Comparison of ENCODE assay signal across 12 cellular contexts in the genomic region with DNA sequence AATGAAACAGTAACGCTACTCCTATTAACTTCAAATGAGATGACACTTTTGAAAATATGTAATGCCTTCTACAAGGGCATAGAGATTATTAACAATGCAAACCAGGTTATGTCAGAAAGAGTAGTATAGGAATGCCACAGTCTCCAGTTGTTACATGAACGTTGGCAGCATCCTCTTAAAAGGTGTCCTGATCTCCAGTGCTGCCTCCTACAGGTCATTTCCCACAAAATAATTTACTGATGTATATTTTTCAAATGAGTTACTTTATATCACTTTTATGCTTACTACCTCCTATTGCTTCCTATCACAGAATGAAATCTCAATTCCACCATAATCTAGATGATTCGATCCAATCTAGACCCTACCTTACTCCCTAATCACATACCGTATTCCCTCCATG.
A peak's percentile ranks its signal among the peaks of the same experiment; 100 is the strongest.
DNase-seq lines count a peak whose midpoint lies in the region; ATAC-seq, FAIRE-seq and TF ChIP-seq lines count a peak whose summit lies in the region.
"Had no signal": no experiment of that assay in that cellular context is flagged by ENCODE, and none has a peak within 500 bp of the region (broad histone marks: within the 10 kb centered on the region; RNA-seq: fewer than 3 reads in every experiment).

No MANE protein-coding gene starts in this region.

- intact Hi-C loops in GM12878 (cut with micrococcal nuclease; ENCODE audit: unreplicated experiment), result no loop called here

- no peaks in the 10 kb centered on the region for H3K36me3 ChIP-seq in GM12878 (ENCODE audit: control insufficient read depth in 2 of 2, insufficient read depth in 2 of 2, low read length in 1 of 2)

- no peak overlapping the region for H3K9ac ChIP-seq in GM12878 (ENCODE audit: control insufficient read depth, insufficient read depth, low read length)

- no peak overlapping the region for H2AFZ ChIP-seq in GM12878 (ENCODE audit: control insufficient read depth, low read depth, low read length)

- POLR2A ChIA-PET in GM12878 (lab: Charles Lee), result no interaction called here

- H3K9me3 ChIP-seq in GM12878 (replicated peaks; ENCODE audit: control insufficient read depth, insufficient read depth, low read length), result no peaks in the 10 kb centered on the region

- no peak for TF ChIP-seq RAD21 in GM12878 (IDR thresholded peaks at IDR 0.05; ENCODE audit: insufficient read depth, low read depth, low read length)

- H3K27ac Mint-ChIP-seq in nephron, result no peak overlapping the region

- H4K20me1 ChIP-seq in GM12878 (ENCODE audit: control insufficient read depth, insufficient read depth), result no peaks in the 10 kb centered on the region

- H3K27ac ChIP-seq in GM12878 (ENCODE audit: control insufficient read depth, insufficient read depth), result no peak overlapping the region

- TF ChIP-seq POLR2A in GM12878 (IDR thresholded peaks at IDR 0.05; ENCODE audit: low read depth, low read length), result no peak

- no TSS peak for BruUV-seq in GM12878 (replicated peaks; lab: Mats Ljungman, UMichigan)

- peak; percentile 25; the same call in 1 of the 3 replicates for ATAC-seq in GM12878
- ATAC-seq in GM18502 (IDR thresholded peaks at IDR 0.05; ENCODE audit: poor library complexity, unreplicated experiment), result no peak
- ATAC-seq in GM18858 (IDR thresholded peaks at IDR 0.05; ENCODE audit: unreplicated experiment), result no peak

- H3K9me3 Mint-ChIP-seq in nephron, result no peaks in the 10 kb centered on the region

- no peak for FAIRE-seq in GM12878 (lab: Jason Lieb, UNC)
- FAIRE-seq: GM12891 had no signal

- RAD21 ChIA-PET in GM12878 (lab: Charles Lee; ENCODE audit: unreplicated experiment), result no interaction called here

- CTCF ChIA-PET in GM12878 (lab: Yijun Ruan, JAX), result interaction anchor here (1.1 kb wide), 2 partner anchors 8 to 24 kb away, joined by 3 read pairs; no protein-coding TSS in a partner anchor

- peak; percentile 3 for DNase-seq in Daoy (ENCODE audit: low read depth)
- peak; percentile 35 to 64 for DNase-seq in Kasumi-1 (lab: John Stamatoyannopoulos, UW)
- no peak for DNase-seq in GM12878 (ENCODE audit: low read depth, low spot score)
- DNase-seq in stimulated activated CD4-positive, alpha-beta T cell treated with anti-CD3 and anti-CD28 coated beads, Interleukin-4, amount 100 ng/mL, for 1 hour, result no peak
- DNase-seq in NCI-H187 (lab: John Stamatoyannopoulos, UW), result no peak
- DNase-seq: effector CD4-positive, alpha-beta T cell; SHP77 had no signal

- no peaks in the 10 kb centered on the region for H3K27me3 Mint-ChIP-seq in nephron (ENCODE audit: low read depth)

- in situ Hi-C loops in GM12878 (cut with MboI), result no loop called here

- 38% methylated on average over 4 of the region's 4 CpGs for WGBS in GM12878 (ENCODE audit: insufficient coverage, insufficient replicate concordance, low lambda C conversion rate, missing lambda C conversion rate)

- TF ChIP-seq CTCF in GM12878 (IDR thresholded peaks at IDR 0.05 in 2 of 3, conservative IDR thresholded peaks at IDR 0.05 in 1 of 3; ENCODE audit: control insufficient read depth in 2 of 3, extremely low read depth in 1 of 3, insufficient read depth in 1 of 3, low read depth in 3 of 3, low read length in 3 of 3) (peak; percentile 20 to 29 (median 27); a peak in 3 of 6 replicates), nephron (IDR thresholded peaks at IDR 0.05; ENCODE audit: unreplicated experiment in 3 of 3) (peak; percentile 13 to 40 (median 19))

- H3K4me1 ChIP-seq in GM12878 (ENCODE audit: control insufficient read depth, insufficient read depth, low read length), result no peaks in the 10 kb centered on the region

- H3K4me2 ChIP-seq in GM12878 (ENCODE audit: control insufficient read depth, insufficient read depth), result no peak overlapping the region

- H3K79me2 ChIP-seq in GM12878 (ENCODE audit: control insufficient read depth, insufficient read depth, low read length), result no peaks in the 10 kb centered on the region

- H3K4me3 Mint-ChIP-seq in nephron, result no peak overlapping the region

- H3K36me3 Mint-ChIP-seq in nephron (ENCODE audit: low read depth), result no peaks in the 10 kb centered on the region

- TF ChIP-seq EP300 in GM12878 (IDR thresholded peaks at IDR 0.05; ENCODE audit: borderline replicate concordance in 1 of 2, control insufficient read depth in 1 of 2, low read depth in 2 of 2, low read length in 2 of 2), result no peak

- no peaks in the 10 kb centered on the region for H3K27me3 ChIP-seq in GM12878 (replicated peaks in 1 of 2; ENCODE audit: control insufficient read depth in 2 of 2, insufficient read depth in 2 of 2, low read length in 1 of 2)

- SMC1A ChIA-PET in GM12878 (lab: Charles Lee; ENCODE audit: uncharacterized antibody, unreplicated experiment), result no interaction called here

- no peak overlapping the region for H3K4me3 ChIP-seq in GM12878
- H3K4me3 ChIP-seq: lung had no signal

- no peaks in the 10 kb centered on the region for H3K4me1 Mint-ChIP-seq in nephron

TF ChIP-seq in GM12878, 131 proteins besides CTCF, POLR2A, EP300 and RAD21:
- TF ChIP-seq ATF2 (IDR thresholded peaks at IDR 0.05; ENCODE audit: low read length), result no peak
- no peak for TF ChIP-seq PAX8 (IDR thresholded peaks at IDR 0.05)
- peak; percentile 12; the same call in 1 of the 2 replicates for TF ChIP-seq SMC3 (IDR thresholded peaks at IDR 0.05; ENCODE audit: borderline replicate concordance, low read length)
- TF ChIP-seq HCFC1 (IDR thresholded peaks at IDR 0.05; ENCODE audit: low read length), result no peak
- TF ChIP-seq POU2F2 (IDR thresholded peaks at IDR 0.05; ENCODE audit: borderline replicate concordance, low read depth, low read length), result no peak
- no peak for TF ChIP-seq FOXK2 (IDR thresholded peaks at IDR 0.05)

Comparison
In these comparisons a context has a peak if more than half of its experiments do, and no peak if none do; other contexts are left out.
1. DNase-seq: peak in Daoy (single experiment) and Kasumi-1 (2 of 2); none in GM12878 (single experiment), stimulated activated CD4-positive, alpha-beta T cell treated with anti-CD3 and anti-CD28 coated beads, Interleukin-4, amount 100 ng/mL, for 1 hour (single experiment) and NCI-H187 (0 of 2).